In genomic region chr22:32636884-32637283, GRCh38 we compare ENCODE assay signal across 1 cellular context.
TF ChIP-seq lines count a peak whose summit lies in the region.

No MANE protein-coding gene starts in this region.

TF ChIP-seq in IMR-90, 13 proteins besides CTCF, POLR2A, EP300 and RAD21:
- TF ChIP-seq MAZ (IDR thresholded peaks at IDR 0.05; ENCODE audit: borderline replicate concordance, low read depth, low read length): no peak
